In the genomic region with DNA sequence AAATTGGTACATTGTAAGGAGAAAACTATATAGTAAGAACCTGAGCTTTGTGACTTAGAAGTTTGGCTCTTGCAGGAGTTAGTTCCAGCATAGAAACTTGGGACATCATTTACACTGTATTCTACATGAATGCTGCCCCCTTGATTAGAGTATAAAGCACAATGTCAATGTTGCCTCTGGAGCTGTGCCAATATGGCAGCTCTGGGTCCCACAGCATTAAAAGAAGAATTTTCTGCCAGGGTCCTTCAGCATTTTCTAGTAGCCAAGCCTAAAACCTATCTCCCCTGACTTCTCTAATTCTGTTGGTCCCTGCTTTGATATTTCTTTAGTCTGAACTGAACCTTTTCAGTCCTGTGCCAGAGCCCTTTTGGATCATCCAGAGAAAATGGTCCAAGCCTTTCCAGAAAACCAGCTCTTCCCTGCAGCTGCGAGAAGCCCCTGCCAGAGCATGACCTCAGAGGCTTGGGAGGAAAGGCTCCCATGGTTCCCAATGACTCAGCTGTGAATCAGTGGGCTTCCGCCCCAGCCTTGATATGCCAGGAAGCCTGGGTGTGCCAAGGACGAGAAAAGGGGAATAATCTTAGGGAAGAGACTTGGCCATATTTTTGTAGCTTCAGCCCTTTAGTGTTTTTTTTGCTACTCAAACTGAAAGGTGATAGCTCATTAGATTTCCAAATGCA, we compare ENCODE assay signal across 11 cellular contexts. TPM values are rescaled to one million over a fixed set of nuclear protein-coding genes. Genes with fewer than 3 reads are reported as not detected.
DNase-seq lines count a peak whose midpoint lies in the region; ATAC-seq and TF ChIP-seq lines count a peak whose summit lies in the region.
"Had no signal": no experiment of that assay in that cellular context is flagged by ENCODE, and none has a peak within 500 bp of the region (broad histone marks: within the 10 kb centered on the region; RNA-seq: fewer than 3 reads in every experiment).

No MANE protein-coding gene starts in this region.

- H3K4me1 ChIP-seq in vagina = peaks cover 13% of the 10 kb centered on the region
- H3K4me1 ChIP-seq: BLaER1 had no signal

- H3K4me3 ChIP-seq in dorsolateral prefrontal cortex = peak overlapping the region in 2 of 59 donors; percentile 4 to 15
- no peak overlapping the region for H3K4me3 ChIP-seq in vagina
- H3K4me3 ChIP-seq: BLaER1 had no signal

- no peaks in the 10 kb centered on the region for H3K36me3 ChIP-seq in vagina
- H3K36me3 ChIP-seq: BLaER1, neutrophil had no signal

- no peaks in the 10 kb centered on the region for H3K9me3 ChIP-seq in vagina
- H3K9me3 ChIP-seq: BLaER1, neutrophil had no signal

- H3K27me3 ChIP-seq in dorsolateral prefrontal cortex (no peaks in the 10 kb centered on the region), vagina (no peaks in the 10 kb centered on the region)
- H3K27me3 ChIP-seq: BLaER1, neutrophil had no signal

- peak; percentile 14 to 41 for DNase-seq in SHP77 (lab: John Stamatoyannopoulos, UW)
- no peak for DNase-seq in SHP77 treated with DMSO at 0.1 percent for 48 hours (lab: John Stamatoyannopoulos, UW)
- DNase-seq in dorsolateral prefrontal cortex = peak in 9 of 10 donors; percentile 31 to 83 (median 53)
- DNase-seq in medulla oblongata (ENCODE audit: extremely low spot score) = peak; percentile 80
- peak in 1 of 2 donors; percentile 93 for DNase-seq in vagina (ENCODE audit: extremely low spot score in 2 of 2)
- no peak for DNase-seq in NCI-H82 (lab: John Stamatoyannopoulos, UW)
- no peak for DNase-seq in NCI-H187 treated with DMSO at 0.1 percent for 48 hours (lab: John Stamatoyannopoulos, UW)
- DNase-seq: activated naive CD4-positive, alpha-beta T cell treated with anti-CD3 and anti-CD28 coated beads for 36 hours had no signal

- TF ChIP-seq POLR2A in vagina (IDR thresholded peaks at IDR 0.05) = no peak

- no peak for ATAC-seq in HG02763 (IDR thresholded peaks at IDR 0.05; ENCODE audit: unreplicated experiment)

- intact Hi-C loops in dorsolateral prefrontal cortex (cut with DNase I) = no loop called here
- intact Hi-C loops in vagina (cut with DNase I) = no loop called here

- TF ChIP-seq CTCF in dorsolateral prefrontal cortex (IDR thresholded peaks at IDR 0.05 in 54 of 56, conservative IDR thresholded peaks at IDR 0.05 in 2 of 56; ENCODE audit: low read depth in 1 of 56, partially characterized antibody in 56 of 56) = peak in 1 of 56 donors; percentile 22
- no peak for TF ChIP-seq CTCF in vagina (IDR thresholded peaks at IDR 0.05)

- peak overlapping the region in 49 of 59 donors; percentile 9 to 93 (median 56) for H3K27ac ChIP-seq in dorsolateral prefrontal cortex
- H3K27ac ChIP-seq in vagina = peak overlapping the region; percentile 53
- H3K27ac ChIP-seq: BLaER1, neutrophil had no signal

RNA-seq across cellular contexts. Expression of a gene that starts 43.2 kb away (rescaled TPM):
- total RNA-seq in dorsolateral prefrontal cortex (not detected), vagina (not detected)
- total RNA-seq: activated naive CD4-positive, alpha-beta T cell treated with anti-CD3 and anti-CD28 coated beads for 36 hours had no signal

Comparison
In these comparisons a context has a peak if more than half of its experiments do, and no peak if none do; other contexts are left out.
1. DNase-seq: peak in SHP77 (2 of 2), dorsolateral prefrontal cortex (9 of 10) and medulla oblongata (single experiment); none in SHP77 treated with DMSO at 0.1 percent for 48 hours (single experiment), NCI-H82 (single experiment) and NCI-H187 treated with DMSO at 0.1 percent for 48 hours (single experiment).